8 cellular contexts compared by ENCODE assay signal in genomic region chr12:96194901-96195844, GRCh38. TPM values are rescaled to one million over a fixed set of nuclear protein-coding genes. Genes with fewer than 3 reads are reported as not detected.
DNase-seq lines count a peak whose midpoint lies in the region; ATAC-seq and TF ChIP-seq lines count a peak whose summit lies in the region.

No MANE protein-coding gene starts in this region.

- H3K9me3 ChIP-seq in PC-9 (ENCODE audit: insufficient read depth, low read depth), result no peaks in the 10 kb centered on the region
- no peaks in the 10 kb centered on the region for H3K9me3 ChIP-seq in fibroblast of lung (ENCODE audit: control insufficient read depth, insufficient read depth, low read depth, low read length)

- no peaks in the 10 kb centered on the region for H3K27me3 ChIP-seq in PC-9 (ENCODE audit: insufficient read depth, low read depth)
- no peaks in the 10 kb centered on the region for H3K27me3 ChIP-seq in fibroblast of lung (ENCODE audit: control insufficient read depth, insufficient read depth, low read length)

- H3K27ac Mint-ChIP-seq in nephron, result peak overlapping the region; percentile 91 to 98 (median 97)

- peak overlapping the region; percentile 93 to 96 (median 93) for H3K4me3 Mint-ChIP-seq in nephron

- H3K4me2 ChIP-seq in PC-9 (peak overlapping the region; percentile 99), fibroblast of lung (ENCODE audit: extremely low read depth, insufficient read depth, low read length) (peak overlapping the region; percentile 88)

- no peaks in the 10 kb centered on the region for H3K9me2 ChIP-seq in PC-9 (ENCODE audit: insufficient read depth)

- DNase-seq in AG08395 (ENCODE audit: low spot score) (peak; percentile 74), PC-9 (peak; percentile 55 to 83), fibroblast of lung (ENCODE audit: low read depth in 2 of 2) (peak; percentile 89 to 94), stromal cell of bone marrow (ENCODE audit: low read depth) (peak; percentile 76)
- peak; percentile 49 to 58 for DNase-seq in activated T-cell treated with anti-CD3 and anti-CD28 coated beads, Interleukin-2, amount 50 U/mL, for 48 hours

- no peaks in the 10 kb centered on the region for H3K36me3 Mint-ChIP-seq in nephron (ENCODE audit: low read depth)

- TSS peak; percentile 48 for BruUV-seq in PC-9 (replicated peaks; lab: Mats Ljungman, UMichigan)

- H3K4me1 ChIP-seq in PC-9 (replicated peaks; ENCODE audit: insufficient read depth) (peaks cover 28% of the 10 kb centered on the region), fibroblast of lung (ENCODE audit: control insufficient read depth, extremely low read depth, insufficient read depth, low read length) (peaks cover 12% of the 10 kb centered on the region)

- peak overlapping the region; percentile 96 for H3K9ac ChIP-seq in fibroblast of lung (ENCODE audit: insufficient read depth, low read length)

- peaks cover under 1% of the 10 kb centered on the region for H3K9me3 Mint-ChIP-seq in nephron

- peaks cover 8% of the 10 kb centered on the region for H3K27me3 Mint-ChIP-seq in nephron (ENCODE audit: low read depth)

- peak overlapping the region; percentile 100 for H3K4me3 ChIP-seq in PC-9
- peak overlapping the region; percentile 92 to 97 (median 94) for H3K4me3 ChIP-seq in fibroblast of lung (replicated peaks in 1 of 4; ENCODE audit: control extremely low read depth in 1 of 4, insufficient read depth in 1 of 4, low read depth in 3 of 4, low read length in 4 of 4)

- H3F3A ChIP-seq in PC-9 (ENCODE audit: insufficient read depth, low read depth), result peaks cover 68% of the 10 kb centered on the region

- H3K27ac ChIP-seq in PC-9 (peak overlapping the region; percentile 99), fibroblast of lung (ENCODE audit: insufficient read depth, low read length) (peak overlapping the region; percentile 98)

- H4K20me1 ChIP-seq in PC-9 (ENCODE audit: insufficient read depth) (no peaks in the 10 kb centered on the region), fibroblast of lung (ENCODE audit: control insufficient read depth, extremely low read depth, insufficient read depth, low read length) (no peaks in the 10 kb centered on the region)

- intact Hi-C loops in PC-9 (cut with micrococcal nuclease; ENCODE audit: unreplicated experiment), result loop anchor here (5.0 to 10.0 kb wide), 2 partner anchors 292 to 390 kb away; partner anchors contain the start of gene CFAP54

- peak; percentile 75 for ATAC-seq in GM18868 (IDR thresholded peaks at IDR 0.05; ENCODE audit: unreplicated experiment)
- ATAC-seq in HG03095 (IDR thresholded peaks at IDR 0.05; ENCODE audit: unreplicated experiment), result peak; percentile 72

- peak overlapping the region; percentile 68; the same call in 1 of the 2 replicates for H2AFZ ChIP-seq in PC-9
- H2AFZ ChIP-seq in fibroblast of lung (ENCODE audit: low read length), result peak overlapping the region; percentile 52

- peaks cover 17% of the 10 kb centered on the region for H3K4me1 Mint-ChIP-seq in nephron

- POLR2A ChIA-PET in PC-9 (lab: Charles Lee; ENCODE audit: unreplicated experiment), result interaction anchor here (0.5 to 0.6 kb wide), 3 partner anchors 20 to 42 kb away, joined by 3 to 19 read pairs (median 14); no protein-coding TSS in a partner anchor

- TF ChIP-seq CTCF in PC-9 (conservative IDR thresholded peaks at IDR 0.05) (no peak), fibroblast of lung (conservative IDR thresholded peaks at IDR 0.05 in 1 of 2, IDR thresholded peaks at IDR 0.05 in 1 of 2; ENCODE audit: low read depth in 1 of 2, low read length in 2 of 2) (no peak), nephron (IDR thresholded peaks at IDR 0.05; ENCODE audit: unreplicated experiment in 3 of 3) (no peak)

- CTCF ChIA-PET in PC-9 (lab: Charles Lee), result no interaction called here

- H3K79me2 ChIP-seq in PC-9 (ENCODE audit: low read depth), result peaks cover 58% of the 10 kb centered on the region
- peaks cover 33% of the 10 kb centered on the region for H3K79me2 ChIP-seq in fibroblast of lung (ENCODE audit: control insufficient read depth, insufficient read depth, low read length)

- H3K36me3 ChIP-seq in PC-9 (ENCODE audit: low read depth) (peaks cover 14% of the 10 kb centered on the region; the same call in 1 of the 2 replicates), fibroblast of lung (ENCODE audit: control insufficient read depth, insufficient read depth, low read length) (no peaks in the 10 kb centered on the region)

RNA-seq across cellular contexts. Expression of gene ELK3, which starts 1.0 kb away (rescaled TPM):
- 48.0 and 52.3 TPM in 2 replicates for total RNA-seq in PC-9 (2021)
- 13.1 and 14.7 TPM in 2 replicates for total RNA-seq in fibroblast of lung
- 27.9 and 41.7 TPM in 2 replicates for polyA plus RNA-seq in fibroblast of lung
- 32.0 and 39.5 TPM in 2 replicates for polyA plus RNA-seq in fibroblast of lung (2012)
- polyA minus RNA-seq in fibroblast of lung (ENCODE audit: low replicate concordance), result 28.6 and 44.8 TPM in 2 replicates

Comparison
In these comparisons a context has a peak if more than half of its experiments do, and no peak if none do; other contexts are left out.
1. Peak in every context shown above with its lines: DNase-seq, ATAC-seq, H3K4me3 ChIP-seq and H3K27ac ChIP-seq.